1 cellular context compared by ENCODE assay signal in the genomic region with DNA sequence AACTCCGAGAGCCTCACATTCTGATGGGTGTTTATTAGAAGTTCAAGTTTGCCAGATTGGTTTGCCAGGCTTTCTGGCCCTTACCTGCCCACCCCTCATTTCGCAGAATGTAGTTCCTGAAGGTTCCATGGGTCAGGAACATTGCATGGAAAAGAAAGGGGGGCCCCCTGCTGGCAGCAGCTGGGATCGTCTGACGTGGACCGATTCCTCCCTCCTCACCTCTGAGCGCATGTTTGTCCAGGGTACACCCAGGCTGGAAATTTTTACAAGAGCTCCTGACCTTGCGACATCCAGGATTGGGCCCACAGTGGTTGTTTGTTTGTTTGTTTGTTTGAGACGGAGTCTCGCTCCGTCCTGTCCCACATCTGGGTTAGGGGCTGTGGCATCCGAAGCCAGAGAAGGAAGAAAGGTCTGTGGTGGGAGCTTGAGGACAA.
TF ChIP-seq lines count a peak whose summit lies in the region.

No MANE protein-coding gene starts in this region.

TF ChIP-seq in HepG2, 621 proteins besides CTCF, POLR2A, EP300 and RAD21 (continued from another document):
- TF ChIP-seq THAP8 (CRISPR knock-in tag; IDR thresholded peaks at IDR 0.05; ENCODE audit: borderline replicate concordance) (no peak), RAD51 (IDR thresholded peaks at IDR 0.05; ENCODE audit: borderline replicate concordance) (no peak), TFAP4 (IDR thresholded peaks at IDR 0.05; ENCODE audit: borderline replicate concordance, low read depth) (no peak), ZNF790 (CRISPR knock-in tag; IDR thresholded peaks at IDR 0.05; ENCODE audit: borderline replicate concordance) (no peak), ZNF616 (CRISPR knock-in tag; IDR thresholded peaks at IDR 0.05; ENCODE audit: low read depth) (no peak), BCL6 (CRISPR knock-in tag; IDR thresholded peaks at IDR 0.05) (0 out of 2 replicates have a peak, but pooled peaks have one; percentile 8), NCOR1 (IDR thresholded peaks at IDR 0.05; ENCODE audit: borderline replicate concordance, low read length) (no peak), NCOA5 (CRISPR knock-in tag; IDR thresholded peaks at IDR 0.05) (no peak), MED1 (CRISPR knock-in tag; IDR thresholded peaks at IDR 0.05) (0 out of 2 replicates have a peak, but pooled peaks have one; percentile 29), ZNF724P (CRISPR knock-in tag; IDR thresholded peaks at IDR 0.05; ENCODE audit: borderline replicate concordance) (no peak), ATF3 (CRISPR knock-in tag; IDR thresholded peaks at IDR 0.05) (no peak)
- TF ChIP-seq, protein P1, sequence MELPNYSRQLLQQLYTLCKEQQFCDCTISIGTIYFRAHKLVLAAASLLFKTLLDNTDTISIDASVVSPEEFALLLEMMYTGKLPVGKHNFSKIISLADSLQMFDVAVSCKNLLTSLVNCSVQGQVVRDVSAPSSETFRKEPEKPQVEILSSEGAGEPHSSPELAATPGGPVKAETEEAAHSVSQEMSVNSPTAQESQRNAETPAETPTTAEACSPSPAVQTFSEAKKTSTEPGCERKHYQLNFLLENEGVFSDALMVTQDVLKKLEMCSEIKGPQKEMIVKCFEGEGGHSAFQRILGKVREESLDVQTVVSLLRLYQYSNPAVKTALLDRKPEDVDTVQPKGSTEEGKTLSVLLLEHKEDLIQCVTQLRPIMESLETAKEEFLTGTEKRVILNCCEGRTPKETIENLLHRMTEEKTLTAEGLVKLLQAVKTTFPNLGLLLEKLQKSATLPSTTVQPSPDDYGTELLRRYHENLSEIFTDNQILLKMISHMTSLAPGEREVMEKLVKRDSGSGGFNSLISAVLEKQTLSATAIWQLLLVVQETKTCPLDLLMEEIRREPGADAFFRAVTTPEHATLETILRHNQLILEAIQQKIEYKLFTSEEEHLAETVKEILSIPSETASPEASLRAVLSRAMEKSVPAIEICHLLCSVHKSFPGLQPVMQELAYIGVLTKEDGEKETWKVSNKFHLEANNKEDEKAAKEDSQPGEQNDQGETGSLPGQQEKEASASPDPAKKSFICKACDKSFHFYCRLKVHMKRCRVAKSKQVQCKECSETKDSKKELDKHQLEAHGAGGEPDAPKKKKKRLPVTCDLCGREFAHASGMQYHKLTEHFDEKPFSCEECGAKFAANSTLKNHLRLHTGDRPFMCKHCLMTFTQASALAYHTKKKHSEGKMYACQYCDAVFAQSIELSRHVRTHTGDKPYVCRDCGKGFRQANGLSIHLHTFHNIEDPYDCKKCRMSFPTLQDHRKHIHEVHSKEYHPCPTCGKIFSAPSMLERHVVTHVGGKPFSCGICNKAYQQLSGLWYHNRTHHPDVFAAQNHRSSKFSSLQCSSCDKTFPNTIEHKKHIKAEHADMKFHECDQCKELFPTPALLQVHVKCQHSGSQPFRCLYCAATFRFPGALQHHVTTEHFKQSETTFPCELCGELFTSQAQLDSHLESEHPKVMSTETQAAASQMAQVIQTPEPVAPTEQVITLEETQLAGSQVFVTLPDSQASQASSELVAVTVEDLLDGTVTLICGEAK (IDR thresholded peaks at IDR 0.05), result no peak
- TF ChIP-seq, protein P1 (CRISPR knock-in tag; IDR thresholded peaks at IDR 0.05), result no peak
- TF ChIP-seq, protein P2, sequence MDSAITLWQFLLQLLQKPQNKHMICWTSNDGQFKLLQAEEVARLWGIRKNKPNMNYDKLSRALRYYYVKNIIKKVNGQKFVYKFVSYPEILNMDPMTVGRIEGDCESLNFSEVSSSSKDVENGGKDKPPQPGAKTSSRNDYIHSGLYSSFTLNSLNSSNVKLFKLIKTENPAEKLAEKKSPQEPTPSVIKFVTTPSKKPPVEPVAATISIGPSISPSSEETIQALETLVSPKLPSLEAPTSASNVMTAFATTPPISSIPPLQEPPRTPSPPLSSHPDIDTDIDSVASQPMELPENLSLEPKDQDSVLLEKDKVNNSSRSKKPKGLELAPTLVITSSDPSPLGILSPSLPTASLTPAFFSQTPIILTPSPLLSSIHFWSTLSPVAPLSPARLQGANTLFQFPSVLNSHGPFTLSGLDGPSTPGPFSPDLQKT (CRISPR knock-in tag; IDR thresholded peaks at IDR 0.05; ENCODE audit: borderline replicate concordance), result no peak
- TF ChIP-seq, protein P3, sequence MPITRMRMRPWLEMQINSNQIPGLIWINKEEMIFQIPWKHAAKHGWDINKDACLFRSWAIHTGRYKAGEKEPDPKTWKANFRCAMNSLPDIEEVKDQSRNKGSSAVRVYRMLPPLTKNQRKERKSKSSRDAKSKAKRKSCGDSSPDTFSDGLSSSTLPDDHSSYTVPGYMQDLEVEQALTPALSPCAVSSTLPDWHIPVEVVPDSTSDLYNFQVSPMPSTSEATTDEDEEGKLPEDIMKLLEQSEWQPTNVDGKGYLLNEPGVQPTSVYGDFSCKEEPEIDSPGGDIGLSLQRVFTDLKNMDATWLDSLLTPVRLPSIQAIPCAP (CRISPR knock-in tag; IDR thresholded peaks at IDR 0.05; ENCODE audit: low read depth), result no peak
- TF ChIP-seq, protein P4, sequence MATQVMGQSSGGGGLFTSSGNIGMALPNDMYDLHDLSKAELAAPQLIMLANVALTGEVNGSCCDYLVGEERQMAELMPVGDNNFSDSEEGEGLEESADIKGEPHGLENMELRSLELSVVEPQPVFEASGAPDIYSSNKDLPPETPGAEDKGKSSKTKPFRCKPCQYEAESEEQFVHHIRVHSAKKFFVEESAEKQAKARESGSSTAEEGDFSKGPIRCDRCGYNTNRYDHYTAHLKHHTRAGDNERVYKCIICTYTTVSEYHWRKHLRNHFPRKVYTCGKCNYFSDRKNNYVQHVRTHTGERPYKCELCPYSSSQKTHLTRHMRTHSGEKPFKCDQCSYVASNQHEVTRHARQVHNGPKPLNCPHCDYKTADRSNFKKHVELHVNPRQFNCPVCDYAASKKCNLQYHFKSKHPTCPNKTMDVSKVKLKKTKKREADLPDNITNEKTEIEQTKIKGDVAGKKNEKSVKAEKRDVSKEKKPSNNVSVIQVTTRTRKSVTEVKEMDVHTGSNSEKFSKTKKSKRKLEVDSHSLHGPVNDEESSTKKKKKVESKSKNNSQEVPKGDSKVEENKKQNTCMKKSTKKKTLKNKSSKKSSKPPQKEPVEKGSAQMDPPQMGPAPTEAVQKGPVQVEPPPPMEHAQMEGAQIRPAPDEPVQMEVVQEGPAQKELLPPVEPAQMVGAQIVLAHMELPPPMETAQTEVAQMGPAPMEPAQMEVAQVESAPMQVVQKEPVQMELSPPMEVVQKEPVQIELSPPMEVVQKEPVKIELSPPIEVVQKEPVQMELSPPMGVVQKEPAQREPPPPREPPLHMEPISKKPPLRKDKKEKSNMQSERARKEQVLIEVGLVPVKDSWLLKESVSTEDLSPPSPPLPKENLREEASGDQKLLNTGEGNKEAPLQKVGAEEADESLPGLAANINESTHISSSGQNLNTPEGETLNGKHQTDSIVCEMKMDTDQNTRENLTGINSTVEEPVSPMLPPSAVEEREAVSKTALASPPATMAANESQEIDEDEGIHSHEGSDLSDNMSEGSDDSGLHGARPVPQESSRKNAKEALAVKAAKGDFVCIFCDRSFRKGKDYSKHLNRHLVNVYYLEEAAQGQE (IDR thresholded peaks at IDR 0.05; ENCODE audit: borderline replicate concordance in 1 of 2, low read depth in 1 of 2, low read length in 2 of 2), result no peak
